In the genomic region with DNA sequence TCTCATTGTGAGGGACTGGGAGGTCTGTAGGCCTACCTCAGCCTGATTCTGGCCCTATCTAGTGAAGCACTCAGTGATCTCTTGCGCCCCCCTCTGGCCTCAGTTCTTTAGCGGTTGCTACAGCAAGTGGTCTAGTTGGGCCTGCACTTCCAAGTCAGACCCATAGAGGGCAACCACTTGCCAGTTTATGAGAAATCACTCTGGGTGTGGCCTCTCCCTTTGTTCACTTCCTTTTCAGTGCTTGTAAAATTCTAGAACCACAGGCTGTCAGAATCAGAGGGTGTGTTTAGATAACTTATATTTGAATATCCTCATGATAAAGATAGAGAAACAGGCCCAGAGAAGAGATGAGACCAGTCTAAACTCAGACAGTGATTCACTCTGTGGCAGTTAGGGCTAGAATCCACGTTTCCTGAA, we compare ENCODE assay signal across 8 cellular contexts.
DNase-seq lines count a peak whose midpoint lies in the region; ATAC-seq lines count a peak whose summit lies in the region.

No MANE protein-coding gene starts in this region.

- peak; percentile 85 for DNase-seq in AG08395 (ENCODE audit: low spot score)
- DNase-seq in NCI-H446 treated with DMSO at 0.1 percent for 48 hours (lab: John Stamatoyannopoulos, UW): peak; percentile 69
- DNase-seq in activated CD4-positive, CD25-positive, alpha-beta regulatory T cell treated with anti-CD3 and anti-CD28 coated beads, Interleukin-2, amount 50 U/mL, for 72 hours: peak; percentile 96
- DNase-seq in cerebellum (ENCODE audit: low spot score): peak; percentile 29
- peak; percentile 83 to 92 for DNase-seq in stimulated activated CD4-positive, alpha-beta T cell treated with anti-CD3 and anti-CD28 coated beads, Interleukin-1b, Interleukin-23, amount 100 ng/mL, for 4 hours (ENCODE audit: low read depth in 2 of 2)

- ATAC-seq in GM18873 (IDR thresholded peaks at IDR 0.05; ENCODE audit: low FRiP score, unreplicated experiment): peak; percentile 86
- ATAC-seq in HG03139 (IDR thresholded peaks at IDR 0.05; ENCODE audit: unreplicated experiment): peak; percentile 67

- no peaks in the 10 kb centered on the region for H3K27me3 ChIP-seq in layer of hippocampus (ENCODE audit: control insufficient read depth, insufficient read depth, low read length)

- H3K27ac ChIP-seq in layer of hippocampus (ENCODE audit: low read depth, low read length): peak overlapping the region; percentile 60

Comparison
In these comparisons a context has a peak if more than half of its experiments do, and no peak if none do; other contexts are left out.
1. Peak in every context shown above with its lines: DNase-seq, ATAC-seq and H3K27ac ChIP-seq.
2. DNase-seq: peak in every context shown above with its lines; median percentile 96 in activated CD4-positive, CD25-positive, alpha-beta regulatory T cell treated with anti-CD3 and anti-CD28 coated beads, Interleukin-2, amount 50 U/mL, for 72 hours; 88 in stimulated activated CD4-positive, alpha-beta T cell treated with anti-CD3 and anti-CD28 coated beads, Interleukin-1b, Interleukin-23, amount 100 ng/mL, for 4 hours; 85 in AG08395; 69 in NCI-H446 treated with DMSO at 0.1 percent for 48 hours; 29 in cerebellum.